Comparison of ENCODE assay signal across 39 cellular contexts in the genomic region with DNA sequence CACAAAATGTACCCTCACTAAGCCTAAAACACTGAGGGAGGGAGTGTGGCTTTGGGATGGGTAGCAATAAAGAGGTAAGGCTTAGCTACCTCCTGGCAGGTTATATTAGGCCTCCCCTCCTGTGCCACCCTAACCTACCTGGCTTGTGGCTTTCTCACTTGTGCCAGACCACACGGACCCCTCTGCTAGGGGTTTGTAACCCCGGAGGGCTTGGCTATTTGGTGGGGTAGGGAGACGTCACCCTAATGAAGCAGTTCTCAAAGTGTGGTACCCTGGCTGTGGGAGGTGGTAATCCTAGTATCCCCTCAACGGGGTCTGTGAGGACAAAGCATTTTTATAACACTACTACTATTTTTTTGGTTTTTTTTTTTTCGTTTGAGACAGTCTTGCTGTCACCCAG.
"Had no signal": no experiment of that assay in that cellular context is flagged by ENCODE, and none has a peak within 500 bp of the region (broad histone marks: within the 10 kb centered on the region; RNA-seq: fewer than 3 reads in every experiment).

No MANE protein-coding gene starts in this region.

- H3K4me1 Mint-ChIP-seq: activated naive CD4-positive, alpha-beta T cell treated with anti-CD3 and anti-CD28 coated beads, Interleukin-2, amount 10 ng/mL, durations not matched to agents 7 days and 5 days; activated naive CD4-positive, alpha-beta T cell treated with anti-CD3 and anti-CD28 coated beads, Interleukin-2, amount 50 U/mL, for 24 hours; activated naive CD8-positive, alpha-beta T cell treated with anti-CD3 and anti-CD28 coated beads for 36 hours; activated naive CD8-positive, alpha-beta T cell treated with anti-CD3 and anti-CD28 coated beads, Interleukin-2, amount 10 ng/mL, durations not matched to agents 7 days and 5 days; activated T-helper 17 cell treated with anti-CD3 and anti-CD28 coated beads, Interleukin-2, amount 50 U/mL, for 72 hours; brain; central memory CD8-positive, alpha-beta T cell had no signal

- DNase-seq: activated effector memory CD4-positive, alpha-beta T cell treated with anti-CD3 and anti-CD28 coated beads, Interleukin-2, amount 50 U/mL, for 16 hours; activated effector memory CD4-positive, alpha-beta T cell treated with Interleukin-2 at 50 U/mL for 16 hours; activated gamma-delta T cell; activated gamma-delta T cell treated with Interleukin-2 at 50 U/mL for 16 hours; activated naive CD4-positive, alpha-beta T cell; activated naive CD4-positive, alpha-beta T cell treated with anti-CD3 and anti-CD28 coated beads for 36 hours; activated naive CD4-positive, alpha-beta T cell treated with anti-CD3 and anti-CD28 coated beads, Interleukin-2, amount 10 ng/mL, durations not matched to agents 7 days and 5 days; activated naive CD4-positive, alpha-beta T cell treated with anti-CD3 and anti-CD28 coated beads, Interleukin-2, amount 50 U/mL, for 16 hours; activated naive CD4-positive, alpha-beta T cell treated with Interleukin-2 at 50 U/mL for 16 hours; activated naive CD8-positive, alpha-beta T cell treated with anti-CD3 and anti-CD28 coated beads for 36 hours; activated naive CD8-positive, alpha-beta T cell treated with anti-CD3 and anti-CD28 coated beads, Interleukin-2, amount 10 ng/mL, durations not matched to agents 7 days and 5 days; activated naive CD8-positive, alpha-beta T cell treated with anti-CD3 and anti-CD28 coated beads, Interleukin-2, amount 50 U/mL, for 24 hours; activated T-cell treated with anti-CD3 and anti-CD28 coated beads, Interleukin-2, amount 50 U/mL, for 1 hour; activated T-cell treated with anti-CD3 and anti-CD28 coated beads, Interleukin-2, amount 50 U/mL, for 4 hours; activated T-cell treated with anti-CD3 and anti-CD28 coated beads, Interleukin-2, amount 50 U/mL, for 48 hours; activated T-cell treated with anti-CD3 and anti-CD28 coated beads, Interleukin-2, amount 50 U/mL, for 72 hours; adrenal gland; amniotic stem cell; amygdala; anterior cingulate cortex; aorta; body of pancreas; brain microvascular endothelial cell; caudate nucleus; central memory CD4-positive, alpha-beta T cell; cerebellar nuclear complex had no signal

- H3K4me1 ChIP-seq: body of pancreas, breast epithelium had no signal

- H3K27me3 ChIP-seq: adrenal gland, ascending aorta, body of pancreas, brain microvascular endothelial cell, breast epithelium, cardiac muscle cell had no signal

- H3K36me3 Mint-ChIP-seq: activated naive CD4-positive, alpha-beta T cell treated with anti-CD3 and anti-CD28 coated beads, Interleukin-2, amount 10 ng/mL, durations not matched to agents 7 days and 5 days; activated naive CD4-positive, alpha-beta T cell treated with anti-CD3 and anti-CD28 coated beads, Interleukin-2, amount 50 U/mL, for 24 hours; activated naive CD4-positive, alpha-beta T cell treated with anti-CD3 and anti-CD28 coated beads, Interleukin-2, amount 50 U/mL, for 72 hours; activated naive CD8-positive, alpha-beta T cell; activated naive CD8-positive, alpha-beta T cell treated with anti-CD3 and anti-CD28 coated beads for 36 hours; activated naive CD8-positive, alpha-beta T cell treated with anti-CD3 and anti-CD28 coated beads, Interleukin-2, amount 10 ng/mL, durations not matched to agents 7 days and 5 days; brain had no signal

- H3K27ac ChIP-seq: adrenal gland, ascending aorta, body of pancreas, brain microvascular endothelial cell, breast epithelium, cardiac muscle cell had no signal

- H3K9me3 Mint-ChIP-seq: activated naive CD4-positive, alpha-beta T cell treated with anti-CD3 and anti-CD28 coated beads for 36 hours; activated naive CD4-positive, alpha-beta T cell treated with anti-CD3 and anti-CD28 coated beads, Interleukin-2, amount 10 ng/mL, durations not matched to agents 7 days and 5 days; activated naive CD4-positive, alpha-beta T cell treated with anti-CD3 and anti-CD28 coated beads, Interleukin-2, amount 50 U/mL, for 24 hours; activated naive CD4-positive, alpha-beta T cell treated with anti-CD3 and anti-CD28 coated beads, Interleukin-2, amount 50 U/mL, for 72 hours; activated naive CD8-positive, alpha-beta T cell treated with anti-CD3 and anti-CD28 coated beads for 36 hours; activated naive CD8-positive, alpha-beta T cell treated with anti-CD3 and anti-CD28 coated beads, Interleukin-2, amount 10 ng/mL, durations not matched to agents 7 days and 5 days; activated naive CD8-positive, alpha-beta T cell treated with anti-CD3 and anti-CD28 coated beads, Interleukin-2, amount 50 U/mL, for 24 hours; activated T-cell treated with anti-CD3 and anti-CD28 coated beads, Interleukin-2, amount 50 U/mL, for 4 hours; activated T-cell treated with anti-CD3 and anti-CD28 coated beads, Interleukin-2, amount 50 U/mL, for 72 hours; activated T-helper 1 cell treated with anti-CD3 and anti-CD28 coated beads, Interleukin-12 subunit alpha, Interleukin-12 subunit beta, Interleukin-2, Interleukin-4 antibody, amounts not matched to agents 30 ng/mL and 10 ng/mL and 1 ng/mL, durations not matched to agents 14 hours and 24 hours and 36 hours; activated T-helper 17 cell treated with anti-CD3 and anti-CD28 coated beads, Interleukin-2, amount 50 U/mL, for 72 hours; activated T-helper 2 cell treated with anti-CD3 and anti-CD28 coated beads, Interferon-gamma antibody, Interleukin-2, Interleukin-4, amounts not matched to agents 10 μg/mL and 5 μg/mL and 100 μg/mL, durations not matched to agents 14 hours and 24 hours and 36 hours; brain; central memory CD8-positive, alpha-beta T cell had no signal

- ATAC-seq: activated naive CD4-positive, alpha-beta T cell treated with anti-CD3 and anti-CD28 coated beads, Interleukin-2, amount 50 U/mL, for 72 hours; activated naive CD8-positive, alpha-beta T cell treated with anti-CD3 and anti-CD28 coated beads, Interleukin-2, amount 50 U/mL, for 24 hours; activated T-cell treated with anti-CD3 and anti-CD28 coated beads, Interleukin-2, amount 50 U/mL, for 4 hours; activated T-cell treated with anti-CD3 and anti-CD28 coated beads, Interleukin-2, amount 50 U/mL, for 72 hours; activated T-helper 17 cell treated with anti-CD3 and anti-CD28 coated beads, Interleukin-2, amount 50 U/mL, for 72 hours; body of pancreas had no signal

- H3K36me3 ChIP-seq: brain microvascular endothelial cell, breast epithelium, cardiac muscle cell had no signal

- FAIRE-seq: astrocyte, bronchial epithelial cell had no signal

- H3K4me3 Mint-ChIP-seq: activated naive CD4-positive, alpha-beta T cell treated with anti-CD3 and anti-CD28 coated beads for 36 hours; activated naive CD4-positive, alpha-beta T cell treated with anti-CD3 and anti-CD28 coated beads, Interleukin-2, amount 10 ng/mL, durations not matched to agents 7 days and 5 days; activated naive CD4-positive, alpha-beta T cell treated with anti-CD3 and anti-CD28 coated beads, Interleukin-2, amount 50 U/mL, for 24 hours; activated naive CD8-positive, alpha-beta T cell; activated naive CD8-positive, alpha-beta T cell treated with anti-CD3 and anti-CD28 coated beads for 36 hours; activated naive CD8-positive, alpha-beta T cell treated with anti-CD3 and anti-CD28 coated beads, Interleukin-2, amount 10 ng/mL, durations not matched to agents 7 days and 5 days; activated naive CD8-positive, alpha-beta T cell treated with anti-CD3 and anti-CD28 coated beads, Interleukin-2, amount 50 U/mL, for 24 hours; activated T-cell treated with anti-CD3 and anti-CD28 coated beads, Interleukin-2, amount 50 U/mL, for 4 hours; activated T-cell treated with anti-CD3 and anti-CD28 coated beads, Interleukin-2, amount 50 U/mL, for 72 hours; activated T-helper 1 cell treated with anti-CD3 and anti-CD28 coated beads, Interleukin-12 subunit alpha, Interleukin-12 subunit beta, Interleukin-2, Interleukin-4 antibody, amounts not matched to agents 30 ng/mL and 10 ng/mL and 1 ng/mL, durations not matched to agents 14 hours and 24 hours and 36 hours; activated T-helper 17 cell treated with anti-CD3 and anti-CD28 coated beads, Interleukin-2, amount 50 U/mL, for 72 hours; brain; central memory CD8-positive, alpha-beta T cell had no signal

- H3K4me3 ChIP-seq: adrenal gland, ascending aorta, body of pancreas, breast epithelium, cardiac muscle cell had no signal

- H3K9me3 ChIP-seq: adrenal gland, ascending aorta, body of pancreas, breast epithelium had no signal

- H3K27ac Mint-ChIP-seq: activated naive CD4-positive, alpha-beta T cell treated with anti-CD3 and anti-CD28 coated beads for 36 hours; activated naive CD4-positive, alpha-beta T cell treated with anti-CD3 and anti-CD28 coated beads, Interleukin-2, amount 10 ng/mL, durations not matched to agents 7 days and 5 days; activated naive CD4-positive, alpha-beta T cell treated with anti-CD3 and anti-CD28 coated beads, Interleukin-2, amount 50 U/mL, for 24 hours; activated naive CD4-positive, alpha-beta T cell treated with anti-CD3 and anti-CD28 coated beads, Interleukin-2, amount 50 U/mL, for 72 hours; activated naive CD8-positive, alpha-beta T cell; activated naive CD8-positive, alpha-beta T cell treated with anti-CD3 and anti-CD28 coated beads for 36 hours; activated naive CD8-positive, alpha-beta T cell treated with anti-CD3 and anti-CD28 coated beads, Interleukin-2, amount 10 ng/mL, durations not matched to agents 7 days and 5 days; activated naive CD8-positive, alpha-beta T cell treated with anti-CD3 and anti-CD28 coated beads, Interleukin-2, amount 50 U/mL, for 24 hours; activated T-cell treated with anti-CD3 and anti-CD28 coated beads, Interleukin-2, amount 50 U/mL, for 72 hours; activated T-helper 1 cell treated with anti-CD3 and anti-CD28 coated beads, Interleukin-12 subunit alpha, Interleukin-12 subunit beta, Interleukin-2, Interleukin-4 antibody, amounts not matched to agents 30 ng/mL and 10 ng/mL and 1 ng/mL, durations not matched to agents 14 hours and 24 hours and 36 hours; activated T-helper 17 cell treated with anti-CD3 and anti-CD28 coated beads, Interleukin-2, amount 50 U/mL, for 72 hours; activated T-helper 2 cell treated with anti-CD3 and anti-CD28 coated beads, Interferon-gamma antibody, Interleukin-2, Interleukin-4, amounts not matched to agents 10 μg/mL and 5 μg/mL and 100 μg/mL, durations not matched to agents 14 hours and 24 hours and 36 hours; brain had no signal
